2 cellular contexts compared by ENCODE assay signal in the genomic region with DNA sequence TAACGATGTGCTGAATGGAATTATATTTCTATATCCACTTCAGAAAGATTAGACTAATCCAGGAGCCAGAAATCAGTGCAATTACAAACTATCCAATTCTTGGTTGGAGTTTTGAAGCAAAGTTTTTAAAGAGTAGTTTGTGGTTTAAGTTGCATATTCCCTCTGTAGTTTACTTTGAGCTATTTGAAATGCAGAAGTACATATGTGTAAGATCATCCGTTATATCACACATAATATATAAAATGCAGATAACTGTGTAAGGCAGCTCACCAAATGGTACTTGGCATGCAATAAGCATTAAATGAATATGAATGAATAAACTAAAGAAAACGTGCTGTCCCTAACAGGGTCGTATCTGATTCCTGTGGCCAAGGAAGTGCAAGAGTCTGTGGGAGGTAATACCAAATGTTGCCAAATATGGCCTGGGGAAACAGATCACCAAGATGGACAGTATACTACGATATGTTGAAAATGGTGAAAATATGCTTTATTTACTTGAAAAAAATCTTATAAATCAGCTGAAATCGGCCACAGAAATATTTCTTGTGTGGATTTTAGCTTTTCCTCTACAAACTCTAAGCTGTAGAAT.
TF ChIP-seq lines count a peak whose summit lies in the region.

No MANE protein-coding gene starts in this region.

TF ChIP-seq in SK-N-SH, 30 proteins besides CTCF, POLR2A, EP300 and RAD21 (continued from another document):
- TF ChIP-seq, protein P1, sequence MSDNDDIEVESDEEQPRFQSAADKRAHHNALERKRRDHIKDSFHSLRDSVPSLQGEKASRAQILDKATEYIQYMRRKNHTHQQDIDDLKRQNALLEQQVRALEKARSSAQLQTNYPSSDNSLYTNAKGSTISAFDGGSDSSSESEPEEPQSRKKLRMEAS (IDR thresholded peaks at IDR 0.05; ENCODE audit: low read depth): no peak
- TF ChIP-seq RFX5 (IDR thresholded peaks at IDR 0.05; ENCODE audit: low read length) (no peak), FOXJ3 (CRISPR knock-in tag; IDR thresholded peaks at IDR 0.05) (no peak), SMC3 (IDR thresholded peaks at IDR 0.05; ENCODE audit: low read depth, low read length) (no peak)
- TF ChIP-seq, protein P2, sequence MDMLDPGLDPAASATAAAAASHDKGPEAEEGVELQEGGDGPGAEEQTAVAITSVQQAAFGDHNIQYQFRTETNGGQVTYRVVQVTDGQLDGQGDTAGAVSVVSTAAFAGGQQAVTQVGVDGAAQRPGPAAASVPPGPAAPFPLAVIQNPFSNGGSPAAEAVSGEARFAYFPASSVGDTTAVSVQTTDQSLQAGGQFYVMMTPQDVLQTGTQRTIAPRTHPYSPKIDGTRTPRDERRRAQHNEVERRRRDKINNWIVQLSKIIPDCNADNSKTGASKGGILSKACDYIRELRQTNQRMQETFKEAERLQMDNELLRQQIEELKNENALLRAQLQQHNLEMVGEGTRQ (IDR thresholded peaks at IDR 0.05; ENCODE audit: borderline replicate concordance, low read depth, low read length): no peak

TF ChIP-seq in SK-N-SH treated with all-trans-retinoic acid at 6 μM for 48 hours, 23 proteins besides CTCF, POLR2A, EP300 and RAD21:
- TF ChIP-seq, protein P3, sequence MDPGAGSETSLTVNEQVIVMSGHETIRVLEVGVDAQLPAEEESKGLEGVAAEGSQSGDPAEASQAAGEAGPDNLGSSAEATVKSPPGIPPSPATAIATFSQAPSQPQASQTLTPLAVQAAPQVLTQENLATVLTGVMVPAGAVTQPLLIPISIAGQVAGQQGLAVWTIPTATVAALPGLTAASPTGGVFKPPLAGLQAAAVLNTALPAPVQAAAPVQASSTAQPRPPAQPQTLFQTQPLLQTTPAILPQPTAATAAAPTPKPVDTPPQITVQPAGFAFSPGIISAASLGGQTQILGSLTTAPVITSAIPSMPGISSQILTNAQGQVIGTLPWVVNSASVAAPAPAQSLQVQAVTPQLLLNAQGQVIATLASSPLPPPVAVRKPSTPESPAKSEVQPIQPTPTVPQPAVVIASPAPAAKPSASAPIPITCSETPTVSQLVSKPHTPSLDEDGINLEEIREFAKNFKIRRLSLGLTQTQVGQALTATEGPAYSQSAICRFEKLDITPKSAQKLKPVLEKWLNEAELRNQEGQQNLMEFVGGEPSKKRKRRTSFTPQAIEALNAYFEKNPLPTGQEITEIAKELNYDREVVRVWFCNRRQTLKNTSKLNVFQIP (CRISPR knock-in tag; IDR thresholded peaks at IDR 0.05; ENCODE audit: borderline replicate concordance, low read depth): no peak
- TF ChIP-seq TOX (CRISPR knock-in tag; IDR thresholded peaks at IDR 0.05; ENCODE audit: borderline replicate concordance) (no peak), OSR1 (CRISPR knock-in tag; IDR thresholded peaks at IDR 0.05) (no peak), GLIS3 (CRISPR knock-in tag; IDR thresholded peaks at IDR 0.05) (no peak)
